22 cellular contexts compared by ENCODE assay signal in the genomic region with DNA sequence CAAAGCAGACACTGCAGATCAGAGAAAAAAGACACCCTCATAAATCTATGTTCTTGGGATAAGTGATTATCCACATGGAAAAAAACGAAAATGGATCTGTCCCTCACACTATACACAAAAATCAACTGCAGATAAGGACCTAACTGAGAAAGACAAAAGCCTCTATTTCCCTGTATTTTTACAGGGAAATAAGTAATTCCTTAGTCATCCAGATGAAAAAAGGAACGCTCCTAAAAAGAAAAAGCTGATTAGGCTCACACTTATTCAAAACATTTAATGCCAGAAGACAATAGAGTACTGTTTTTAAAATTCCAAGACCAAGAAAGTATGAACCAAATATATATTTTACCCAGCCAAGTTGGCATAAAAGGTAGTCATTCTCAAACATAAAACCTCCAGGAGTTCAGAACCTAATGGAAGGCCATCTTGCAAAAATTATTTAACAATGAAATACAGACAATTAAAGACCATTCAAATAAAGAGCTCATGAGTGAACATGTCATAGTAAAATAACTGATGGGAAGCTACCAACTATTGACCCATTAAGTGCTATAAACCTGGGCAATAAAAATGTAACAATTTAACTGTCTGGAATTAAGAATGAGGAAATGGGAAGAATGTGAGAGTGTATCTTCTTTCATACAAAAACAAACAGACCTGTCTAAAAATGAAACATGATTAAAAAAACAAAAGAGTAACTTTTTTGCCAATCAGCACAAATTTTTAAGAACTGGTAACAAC.
"Had no signal": no experiment of that assay in that cellular context is flagged by ENCODE, and none has a peak within 500 bp of the region (broad histone marks: within the 10 kb centered on the region; RNA-seq: fewer than 3 reads in every experiment).

No MANE protein-coding gene starts in this region.

- ATAC-seq: activated T-helper 17 cell treated with anti-CD3 and anti-CD28 coated beads, Interleukin-2, amount 50 U/mL, for 72 hours; gastrocnemius medialis; left lobe of liver; stimulated activated naive CD8-positive, alpha-beta T cell treated with anti-CD3 and anti-CD28 coated beads, Interleukin-15, amount 100 ng/mL, for 72 hours; upper lobe of right lung had no signal

- H3K27ac ChIP-seq: adrenal gland, dorsolateral prefrontal cortex, esophagus squamous epithelium, gastrocnemius medialis, ovary, testis, upper lobe of right lung had no signal

- H3K27me3 ChIP-seq: adrenal gland, dorsolateral prefrontal cortex, esophagus squamous epithelium, gastrocnemius medialis, ovary, testis, upper lobe of right lung had no signal

- H3K4me3 ChIP-seq: adrenal gland, dorsolateral prefrontal cortex, esophagus squamous epithelium, gastrocnemius medialis, ovary, testis, upper lobe of right lung had no signal

- H3K4me1 Mint-ChIP-seq: activated CD4-positive, alpha-beta T cell treated with anti-CD3 and anti-CD28 coated beads, Interleukin-2, amount 10 ng/mL, durations not matched to agents 7 days and 5 days; activated T-helper 17 cell treated with anti-CD3 and anti-CD28 coated beads, Interleukin-2, amount 50 U/mL, for 72 hours; brain; stimulated activated naive CD8-positive, alpha-beta T cell treated with anti-CD3 and anti-CD28 coated beads, Interleukin-15, amount 100 ng/mL, for 72 hours had no signal

- H3K27ac Mint-ChIP-seq: activated CD4-positive, alpha-beta T cell treated with anti-CD3 and anti-CD28 coated beads, Interleukin-2, amount 10 ng/mL, durations not matched to agents 7 days and 5 days; activated T-helper 17 cell treated with anti-CD3 and anti-CD28 coated beads, Interleukin-2, amount 50 U/mL, for 72 hours; memory B cell; stimulated activated naive CD8-positive, alpha-beta T cell treated with anti-CD3 and anti-CD28 coated beads, Interleukin-15, amount 100 ng/mL, for 72 hours; T-helper 1 cell treated with Interleukin-12 subunit alpha and Interleukin-12 subunit beta and Interleukin-4 antibody, amounts not matched to agents 30 μg/mL and 1 μg/mL, for 36 hours had no signal

- H3K27me3 Mint-ChIP-seq: activated CD4-positive, alpha-beta T cell treated with anti-CD3 and anti-CD28 coated beads, Interleukin-2, amount 10 ng/mL, durations not matched to agents 7 days and 5 days; activated T-helper 17 cell treated with anti-CD3 and anti-CD28 coated beads, Interleukin-2, amount 50 U/mL, for 72 hours; brain; memory B cell; stimulated activated naive CD8-positive, alpha-beta T cell treated with anti-CD3 and anti-CD28 coated beads, Interleukin-15, amount 100 ng/mL, for 72 hours had no signal

- H3K4me1 ChIP-seq: adrenal gland, esophagus squamous epithelium, gastrocnemius medialis, testis, upper lobe of right lung had no signal

- H3K4me3 Mint-ChIP-seq: activated CD4-positive, alpha-beta T cell treated with anti-CD3 and anti-CD28 coated beads, Interleukin-2, amount 10 ng/mL, durations not matched to agents 7 days and 5 days; activated T-helper 17 cell treated with anti-CD3 and anti-CD28 coated beads, Interleukin-2, amount 50 U/mL, for 72 hours; brain; memory B cell; stimulated activated naive CD8-positive, alpha-beta T cell treated with anti-CD3 and anti-CD28 coated beads, Interleukin-15, amount 100 ng/mL, for 72 hours; T-helper 1 cell treated with Interleukin-12 subunit alpha and Interleukin-12 subunit beta and Interleukin-4 antibody, amounts not matched to agents 30 μg/mL and 1 μg/mL, for 36 hours had no signal

- DNase-seq: activated CD4-positive, alpha-beta T cell treated with anti-CD3 and anti-CD28 coated beads, Interleukin-2, amount 10 ng/mL, durations not matched to agents 7 days and 5 days; activated CD4-positive, CD25-positive, alpha-beta regulatory T cell; activated CD8-positive, alpha-beta memory T cell treated with anti-CD3 and anti-CD28 coated beads for 24 hours; activated naive CD4-positive, alpha-beta T cell treated with anti-CD3 and anti-CD28 coated beads, Interleukin-2, amount 50 U/mL, for 16 hours; activated T-cell treated with anti-CD3 and anti-CD28 coated beads for 4 hours; adrenal gland; cerebellar nuclear complex; dorsolateral prefrontal cortex; esophagus squamous epithelium; gastrocnemius medialis; islet precursor cell; ovary; stimulated activated CD4-positive, alpha-beta T cell treated with anti-CD3 and anti-CD28 coated beads, Interleukin-15, amount 100 ng/mL, for 24 hours; stimulated activated CD4-positive, alpha-beta T cell treated with anti-CD3 and anti-CD28 coated beads, Interleukin-4, amount 100 ng/mL, for 24 hours; stimulated activated naive CD8-positive, alpha-beta T cell treated with anti-CD3 and anti-CD28 coated beads, Interleukin-15, amount 100 ng/mL, for 72 hours; testis; upper lobe of right lung had no signal

- H3K9me3 ChIP-seq: gastrocnemius medialis, ovary, testis, upper lobe of right lung had no signal

- H3K36me3 ChIP-seq: adrenal gland, ovary, upper lobe of right lung had no signal
